ENCODE assay signal across 31 cellular contexts in genomic region chr7:104969183-104969582, GRCh38.
"Had no signal": no experiment of that assay in that cellular context is flagged by ENCODE, and none has a peak within 500 bp of the region (broad histone marks: within the 10 kb centered on the region; RNA-seq: fewer than 3 reads in every experiment).

No MANE protein-coding gene starts in this region.

- H3K4me1 Mint-ChIP-seq: activated CD4-positive, alpha-beta T cell treated with anti-CD3 and anti-CD28 coated beads, Interleukin-2, amount 10 ng/mL, durations not matched to agents 7 days and 5 days; activated naive CD4-positive, alpha-beta T cell treated with anti-CD3 and anti-CD28 coated beads, Interleukin-2, amount 10 ng/mL, durations not matched to agents 7 days and 5 days; activated naive CD8-positive, alpha-beta T cell treated with anti-CD3 and anti-CD28 coated beads, Interleukin-2, amount 10 ng/mL, durations not matched to agents 7 days and 5 days; central memory CD8-positive, alpha-beta T cell; T-helper 17 cell had no signal

- H3K9me3 Mint-ChIP-seq: activated naive CD4-positive, alpha-beta T cell treated with anti-CD3 and anti-CD28 coated beads, Interleukin-2, amount 50 U/mL, for 72 hours; activated T-cell treated with anti-CD3 and anti-CD28 coated beads, Interleukin-2, amount 50 U/mL, for 24 hours; central memory CD8-positive, alpha-beta T cell; effector memory CD8-positive, alpha-beta T cell had no signal

- H3K9me3 ChIP-seq: esophagus muscularis mucosa, gastroesophageal sphincter had no signal

- ATAC-seq: activated naive CD4-positive, alpha-beta T cell treated with anti-CD3 and anti-CD28 coated beads, Interleukin-2, amount 50 U/mL, for 72 hours; activated T-cell treated with anti-CD3 and anti-CD28 coated beads, Interleukin-2, amount 50 U/mL, for 72 hours; effector memory CD8-positive, alpha-beta T cell; foreskin keratinocyte; gastroesophageal sphincter; T-helper 17 cell had no signal

- DNase-seq: activated CD4-positive, alpha-beta memory T cell treated with anti-CD3 and anti-CD28 coated beads, Interleukin-2, amount 10 ng/mL, durations not matched to agents 7 days and 5 days; activated CD4-positive, alpha-beta T cell treated with anti-CD3 and anti-CD28 coated beads for 4 hours; activated CD4-positive, alpha-beta T cell treated with anti-CD3 and anti-CD28 coated beads, Interleukin-2, amount 10 ng/mL, durations not matched to agents 7 days and 5 days; activated CD4-positive, alpha-beta T cell treated with anti-CD3 and anti-CD28 coated beads, Interleukin-2, amount 50 U/mL, for 4 hours; activated CD4-positive, CD25-positive, alpha-beta regulatory T cell; activated CD4-positive, CD25-positive, alpha-beta regulatory T cell treated with anti-CD3 and anti-CD28 coated beads, Interleukin-2, amount 50 U/mL, for 72 hours; activated CD8-positive, alpha-beta memory T cell treated with anti-CD3 and anti-CD28 coated beads, Interleukin-2, amount 50 U/mL, for 48 hours; activated gamma-delta T cell; activated naive CD4-positive, alpha-beta T cell; activated naive CD4-positive, alpha-beta T cell treated with anti-CD3 and anti-CD28 coated beads, Interleukin-2, amount 10 ng/mL, durations not matched to agents 7 days and 5 days; activated naive CD8-positive, alpha-beta T cell treated with anti-CD3 and anti-CD28 coated beads, Interleukin-2, amount 10 ng/mL, durations not matched to agents 7 days and 5 days; activated T-cell treated with anti-CD3 and anti-CD28 coated beads for 4 hours; activated T-cell treated with anti-CD3 and anti-CD28 coated beads, Interleukin-2, amount 50 U/mL, for 24 hours; activated T-cell treated with anti-CD3 and anti-CD28 coated beads, Interleukin-2, amount 50 U/mL, for 72 hours; amniotic stem cell; anterior cingulate cortex; brain microvascular endothelial cell; cortex of kidney; dermis blood vessel endothelial cell; effector CD4-positive, alpha-beta T cell; effector memory CD8-positive, alpha-beta T cell; erythroblast; foreskin keratinocyte; T-helper 1 cell; T-helper 17 cell; T1000 had no signal

- H3K36me3 ChIP-seq: brain microvascular endothelial cell, esophagus muscularis mucosa, gastroesophageal sphincter had no signal

- H3K4me3 Mint-ChIP-seq: activated CD4-positive, alpha-beta memory T cell treated with anti-CD3 and anti-CD28 coated beads, Interleukin-2, amount 10 ng/mL, durations not matched to agents 7 days and 5 days; activated CD4-positive, alpha-beta T cell treated with anti-CD3 and anti-CD28 coated beads, Interleukin-2, amount 10 ng/mL, durations not matched to agents 7 days and 5 days; activated naive CD4-positive, alpha-beta T cell treated with anti-CD3 and anti-CD28 coated beads, Interleukin-2, amount 10 ng/mL, durations not matched to agents 7 days and 5 days; activated naive CD8-positive, alpha-beta T cell treated with anti-CD3 and anti-CD28 coated beads, Interleukin-2, amount 10 ng/mL, durations not matched to agents 7 days and 5 days; activated T-cell treated with anti-CD3 and anti-CD28 coated beads, Interleukin-2, amount 50 U/mL, for 24 hours; activated T-cell treated with anti-CD3 and anti-CD28 coated beads, Interleukin-2, amount 50 U/mL, for 72 hours; central memory CD8-positive, alpha-beta T cell; effector memory CD8-positive, alpha-beta T cell; T-helper 17 cell; T-helper 2 cell treated with Interferon-gamma antibody and Interleukin-4, amounts not matched to agents 5 μg/mL and 100 μg/mL, for 36 hours had no signal

- H3K27ac ChIP-seq: brain microvascular endothelial cell, foreskin keratinocyte had no signal

- H3K27me3 ChIP-seq: brain microvascular endothelial cell, esophagus muscularis mucosa, foreskin keratinocyte, gastroesophageal sphincter had no signal

- H3K4me3 ChIP-seq: esophagus muscularis mucosa, gastroesophageal sphincter had no signal

- H3K27me3 Mint-ChIP-seq: activated CD4-positive, alpha-beta memory T cell treated with anti-CD3 and anti-CD28 coated beads, Interleukin-2, amount 10 ng/mL, durations not matched to agents 7 days and 5 days; activated CD4-positive, alpha-beta T cell treated with anti-CD3 and anti-CD28 coated beads, Interleukin-2, amount 10 ng/mL, durations not matched to agents 7 days and 5 days; activated naive CD4-positive, alpha-beta T cell treated with anti-CD3 and anti-CD28 coated beads, Interleukin-2, amount 10 ng/mL, durations not matched to agents 7 days and 5 days; activated naive CD8-positive, alpha-beta T cell treated with anti-CD3 and anti-CD28 coated beads, Interleukin-2, amount 10 ng/mL, durations not matched to agents 7 days and 5 days; activated T-cell treated with anti-CD3 and anti-CD28 coated beads, Interleukin-2, amount 50 U/mL, for 24 hours; central memory CD8-positive, alpha-beta T cell; effector memory CD8-positive, alpha-beta T cell; T-helper 17 cell had no signal

- H3K27ac Mint-ChIP-seq: activated CD4-positive, alpha-beta memory T cell treated with anti-CD3 and anti-CD28 coated beads, Interleukin-2, amount 10 ng/mL, durations not matched to agents 7 days and 5 days; activated CD4-positive, alpha-beta T cell treated with anti-CD3 and anti-CD28 coated beads, Interleukin-2, amount 10 ng/mL, durations not matched to agents 7 days and 5 days; activated naive CD4-positive, alpha-beta T cell treated with anti-CD3 and anti-CD28 coated beads, Interleukin-2, amount 10 ng/mL, durations not matched to agents 7 days and 5 days; activated naive CD4-positive, alpha-beta T cell treated with anti-CD3 and anti-CD28 coated beads, Interleukin-2, amount 50 U/mL, for 72 hours; activated naive CD8-positive, alpha-beta T cell treated with anti-CD3 and anti-CD28 coated beads, Interleukin-2, amount 10 ng/mL, durations not matched to agents 7 days and 5 days; activated T-cell treated with anti-CD3 and anti-CD28 coated beads, Interleukin-2, amount 50 U/mL, for 24 hours; activated T-cell treated with anti-CD3 and anti-CD28 coated beads, Interleukin-2, amount 50 U/mL, for 72 hours; effector memory CD8-positive, alpha-beta T cell; T-helper 17 cell; T-helper 2 cell treated with Interferon-gamma antibody and Interleukin-4, amounts not matched to agents 5 μg/mL and 100 μg/mL, for 36 hours had no signal
